In the genomic region with DNA sequence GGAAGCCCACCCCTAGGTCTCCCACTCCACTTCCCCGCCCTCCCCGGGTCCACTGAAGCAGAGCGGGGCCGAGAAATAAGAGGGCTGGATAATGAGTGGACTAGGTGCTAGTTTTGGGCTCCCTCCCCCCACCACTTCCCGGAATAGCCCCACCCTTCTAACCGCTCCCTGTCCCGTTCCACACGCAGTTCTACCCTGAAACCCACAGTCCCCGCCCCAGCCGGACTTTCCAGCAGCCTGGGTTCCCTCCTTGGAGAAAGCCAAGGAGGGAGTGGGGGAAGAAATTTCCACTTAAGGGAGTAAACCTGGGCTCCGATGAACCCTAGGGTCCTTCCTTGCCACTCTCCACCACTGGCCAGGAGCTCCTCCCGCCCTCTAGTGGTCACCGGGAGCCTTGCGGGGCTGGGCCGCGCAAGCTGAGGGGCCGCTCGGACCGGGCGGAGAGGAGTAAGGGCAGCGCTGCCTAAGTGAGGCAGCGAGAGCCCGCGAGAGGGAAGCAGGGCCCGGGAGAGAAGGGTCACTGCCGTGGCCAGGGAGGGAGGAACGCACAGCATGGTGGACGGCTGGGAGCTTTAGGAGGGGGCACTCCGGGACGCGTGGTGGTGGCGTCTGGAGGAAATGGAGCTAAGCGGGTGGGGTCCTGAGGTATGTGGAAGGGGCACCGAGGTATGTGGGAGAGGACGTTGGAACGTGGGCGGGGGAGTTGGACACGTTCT, we compare ENCODE assay signal across 1 cellular context.
TF ChIP-seq lines count a peak whose summit lies in the region.

No MANE protein-coding gene starts in this region.

TF ChIP-seq in K562, 482 proteins besides CTCF, POLR2A, EP300 and RAD21 (continues in another document):
- no peak for TF ChIP-seq IRF2 (CRISPR knock-in tag; IDR thresholded peaks at IDR 0.05)
- peak; percentile 94 for TF ChIP-seq BRD9 (IDR thresholded peaks at IDR 0.05; ENCODE audit: low read depth, partially characterized antibody)
- no peak for TF ChIP-seq ADNP (tag; IDR thresholded peaks at IDR 0.05)
- TF ChIP-seq, protein P1, sequence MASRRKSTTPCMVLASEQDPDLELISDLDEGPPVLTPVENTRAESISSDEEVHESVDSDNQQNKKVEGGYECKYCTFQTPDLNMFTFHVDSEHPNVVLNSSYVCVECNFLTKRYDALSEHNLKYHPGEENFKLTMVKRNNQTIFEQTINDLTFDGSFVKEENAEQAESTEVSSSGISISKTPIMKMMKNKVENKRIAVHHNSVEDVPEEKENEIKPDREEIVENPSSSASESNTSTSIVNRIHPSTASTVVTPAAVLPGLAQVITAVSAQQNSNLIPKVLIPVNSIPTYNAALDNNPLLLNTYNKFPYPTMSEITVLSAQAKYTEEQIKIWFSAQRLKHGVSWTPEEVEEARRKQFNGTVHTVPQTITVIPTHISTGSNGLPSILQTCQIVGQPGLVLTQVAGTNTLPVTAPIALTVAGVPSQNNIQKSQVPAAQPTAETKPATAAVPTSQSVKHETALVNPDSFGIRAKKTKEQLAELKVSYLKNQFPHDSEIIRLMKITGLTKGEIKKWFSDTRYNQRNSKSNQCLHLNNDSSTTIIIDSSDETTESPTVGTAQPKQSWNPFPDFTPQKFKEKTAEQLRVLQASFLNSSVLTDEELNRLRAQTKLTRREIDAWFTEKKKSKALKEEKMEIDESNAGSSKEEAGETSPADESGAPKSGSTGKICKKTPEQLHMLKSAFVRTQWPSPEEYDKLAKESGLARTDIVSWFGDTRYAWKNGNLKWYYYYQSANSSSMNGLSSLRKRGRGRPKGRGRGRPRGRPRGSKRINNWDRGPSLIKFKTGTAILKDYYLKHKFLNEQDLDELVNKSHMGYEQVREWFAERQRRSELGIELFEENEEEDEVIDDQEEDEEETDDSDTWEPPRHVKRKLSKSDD (conservative IDR thresholded peaks at IDR 0.05; ENCODE audit: low read length) = no peak
- TF ChIP-seq MECOM (CRISPR knock-in tag; IDR thresholded peaks at IDR 0.05) = no peak
- TF ChIP-seq, protein P2, sequence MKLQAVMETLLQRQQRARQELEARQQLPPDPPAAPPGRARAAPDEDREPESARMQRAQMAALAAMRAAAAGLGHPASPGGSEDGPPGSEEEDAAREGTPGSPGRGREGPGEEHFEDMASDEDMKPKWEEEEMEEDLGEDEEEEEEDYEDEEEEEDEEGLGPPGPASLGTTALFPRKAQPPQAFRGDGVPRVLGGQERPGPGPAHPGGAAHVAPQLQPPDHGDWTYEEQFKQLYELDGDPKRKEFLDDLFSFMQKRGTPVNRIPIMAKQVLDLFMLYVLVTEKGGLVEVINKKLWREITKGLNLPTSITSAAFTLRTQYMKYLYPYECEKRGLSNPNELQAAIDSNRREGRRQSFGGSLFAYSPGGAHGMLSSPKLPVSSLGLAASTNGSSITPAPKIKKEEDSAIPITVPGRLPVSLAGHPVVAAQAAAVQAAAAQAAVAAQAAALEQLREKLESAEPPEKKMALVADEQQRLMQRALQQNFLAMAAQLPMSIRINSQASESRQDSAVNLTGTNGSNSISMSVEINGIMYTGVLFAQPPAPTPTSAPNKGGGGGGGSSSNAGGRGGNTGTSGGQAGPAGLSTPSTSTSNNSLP (IDR thresholded peaks at IDR 0.05; ENCODE audit: borderline replicate concordance, low read depth, low read length) = no peak
- TF ChIP-seq, protein P3, sequence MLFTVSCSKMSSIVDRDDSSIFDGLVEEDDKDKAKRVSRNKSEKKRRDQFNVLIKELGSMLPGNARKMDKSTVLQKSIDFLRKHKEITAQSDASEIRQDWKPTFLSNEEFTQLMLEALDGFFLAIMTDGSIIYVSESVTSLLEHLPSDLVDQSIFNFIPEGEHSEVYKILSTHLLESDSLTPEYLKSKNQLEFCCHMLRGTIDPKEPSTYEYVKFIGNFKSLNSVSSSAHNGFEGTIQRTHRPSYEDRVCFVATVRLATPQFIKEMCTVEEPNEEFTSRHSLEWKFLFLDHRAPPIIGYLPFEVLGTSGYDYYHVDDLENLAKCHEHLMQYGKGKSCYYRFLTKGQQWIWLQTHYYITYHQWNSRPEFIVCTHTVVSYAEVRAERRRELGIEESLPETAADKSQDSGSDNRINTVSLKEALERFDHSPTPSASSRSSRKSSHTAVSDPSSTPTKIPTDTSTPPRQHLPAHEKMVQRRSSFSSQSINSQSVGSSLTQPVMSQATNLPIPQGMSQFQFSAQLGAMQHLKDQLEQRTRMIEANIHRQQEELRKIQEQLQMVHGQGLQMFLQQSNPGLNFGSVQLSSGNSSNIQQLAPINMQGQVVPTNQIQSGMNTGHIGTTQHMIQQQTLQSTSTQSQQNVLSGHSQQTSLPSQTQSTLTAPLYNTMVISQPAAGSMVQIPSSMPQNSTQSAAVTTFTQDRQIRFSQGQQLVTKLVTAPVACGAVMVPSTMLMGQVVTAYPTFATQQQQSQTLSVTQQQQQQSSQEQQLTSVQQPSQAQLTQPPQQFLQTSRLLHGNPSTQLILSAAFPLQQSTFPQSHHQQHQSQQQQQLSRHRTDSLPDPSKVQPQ (CRISPR knock-in tag; IDR thresholded peaks at IDR 0.05; ENCODE audit: borderline replicate concordance) = no peak
- peak; percentile 88 to 93 for TF ChIP-seq MAZ (CRISPR knock-in tag; conservative IDR thresholded peaks at IDR 0.05 in 1 of 2, IDR thresholded peaks at IDR 0.05 in 1 of 2)
- TF ChIP-seq ETV5 (CRISPR knock-in tag; IDR thresholded peaks at IDR 0.05; ENCODE audit: low read depth) = no peak; the same call in 1 of the 2 replicates
- TF ChIP-seq TAF7 (tag; IDR thresholded peaks at IDR 0.05) = peak; percentile 41
- no peak for TF ChIP-seq SIX5 (IDR thresholded peaks at IDR 0.05; ENCODE audit: borderline replicate concordance in 1 of 2, insufficient read depth in 1 of 2, low read depth in 1 of 2, low read length in 2 of 2)
- peak; percentile 43; the same call in 1 of the 2 replicates for TF ChIP-seq GABPA (tag; conservative IDR thresholded peaks at IDR 0.05; ENCODE audit: low read depth)
- TF ChIP-seq DPF2 (IDR thresholded peaks at IDR 0.05) = peak; percentile 68
- no peak for TF ChIP-seq SREBF2 (CRISPR knock-in tag; IDR thresholded peaks at IDR 0.05)
- TF ChIP-seq CHAMP1 (IDR thresholded peaks at IDR 0.05) = no peak
- TF ChIP-seq GTF2F1 (IDR thresholded peaks at IDR 0.05; ENCODE audit: low read depth, low read length) = peak; percentile 36
- TF ChIP-seq PTBP1 (IDR thresholded peaks at IDR 0.05; ENCODE audit: low read depth, low read length) = 0 out of 2 replicates have a peak, but pooled peaks have one; percentile 22
- TF ChIP-seq ZNF174 (CRISPR knock-in tag; IDR thresholded peaks at IDR 0.05) = no peak
- no peak for TF ChIP-seq IFI16 (CRISPR knock-in tag; IDR thresholded peaks at IDR 0.05)
- no peak for TF ChIP-seq NEUROD1 (IDR thresholded peaks at IDR 0.05; ENCODE audit: borderline replicate concordance, low read depth, low read length, partially characterized antibody)
- TF ChIP-seq ZBTB40 (IDR thresholded peaks at IDR 0.05) = peak; percentile 54
- no peak for TF ChIP-seq ZBTB40 (CRISPR knock-in tag; IDR thresholded peaks at IDR 0.05)
- TF ChIP-seq ZEB2 (IDR thresholded peaks at IDR 0.05) = 0 out of 2 replicates have a peak, but pooled peaks have one; percentile 12
- TF ChIP-seq, protein P4, sequence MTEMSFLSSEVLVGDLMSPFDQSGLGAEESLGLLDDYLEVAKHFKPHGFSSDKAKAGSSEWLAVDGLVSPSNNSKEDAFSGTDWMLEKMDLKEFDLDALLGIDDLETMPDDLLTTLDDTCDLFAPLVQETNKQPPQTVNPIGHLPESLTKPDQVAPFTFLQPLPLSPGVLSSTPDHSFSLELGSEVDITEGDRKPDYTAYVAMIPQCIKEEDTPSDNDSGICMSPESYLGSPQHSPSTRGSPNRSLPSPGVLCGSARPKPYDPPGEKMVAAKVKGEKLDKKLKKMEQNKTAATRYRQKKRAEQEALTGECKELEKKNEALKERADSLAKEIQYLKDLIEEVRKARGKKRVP (CRISPR knock-in tag; IDR thresholded peaks at IDR 0.05) = no peak
- TF ChIP-seq JUN (IDR thresholded peaks at IDR 0.05; ENCODE audit: borderline replicate concordance, low read depth, low read length) = 0 out of 2 replicates have a peak, but pooled peaks have one; percentile 8
- TF ChIP-seq JUN (CRISPR knock-in tag; IDR thresholded peaks at IDR 0.05; ENCODE audit: borderline replicate concordance) = no peak
- no peak for TF ChIP-seq ZNF644 (tag; IDR thresholded peaks at IDR 0.05; ENCODE audit: low read depth)
- peak; percentile 64; the same call in 1 of the 2 replicates for TF ChIP-seq SMAD4 (CRISPR knock-in tag; conservative IDR thresholded peaks at IDR 0.05)
- no peak for TF ChIP-seq CBX2 (IDR thresholded peaks at IDR 0.05; ENCODE audit: insufficient read depth, low read length, poor library complexity, severe bottlenecking)
- TF ChIP-seq ZNF444 (CRISPR knock-in tag; IDR thresholded peaks at IDR 0.05) = no peak
- TF ChIP-seq USF1 (CRISPR knock-in tag; IDR thresholded peaks at IDR 0.05) = no peak
- peak in 1 of 2 experiments; percentile 66; a peak in 1 of 4 replicates for TF ChIP-seq RCOR1 (IDR thresholded peaks at IDR 0.05; ENCODE audit: borderline replicate concordance in 1 of 2, low read depth in 2 of 2, low read length in 2 of 2)
